Comparison of ENCODE assay signal across 9 cellular contexts in genomic region chr16:4733211-4733742, GRCh38. TPM values are rescaled to one million over a fixed set of nuclear protein-coding genes. Genes with fewer than 3 reads are reported as not detected.
DNase-seq lines count a peak whose midpoint lies in the region; ATAC-seq, FAIRE-seq and TF ChIP-seq lines count a peak whose summit lies in the region.
"Had no signal": no experiment of that assay in that cellular context is flagged by ENCODE, and none has a peak within 500 bp of the region (broad histone marks: within the 10 kb centered on the region; RNA-seq: fewer than 3 reads in every experiment).

No MANE protein-coding gene starts in this region.

- intact Hi-C loops in activated T-helper 1 cell treated with anti-CD3 and anti-CD28 coated beads, Interleukin-12 subunit alpha, Interleukin-12 subunit beta, Interleukin-2, Interleukin-4 antibody, amounts not matched to agents 30 ng/mL and 10 ng/mL and 1 ng/mL, durations not matched to agents 14 hours and 24 hours and 36 hours (cut with micrococcal nuclease) = loop anchor here (5.0 kb wide), 2 partner anchors 56 to 306 kb away; partner anchors contain the start of gene DNAJA3
- intact Hi-C loops in kidney (cut with DNase I) = no loop called here

- peaks cover 26% of the 10 kb centered on the region for H3K4me1 Mint-ChIP-seq in activated T-helper 1 cell treated with anti-CD3 and anti-CD28 coated beads, Interleukin-12 subunit alpha, Interleukin-12 subunit beta, Interleukin-2, Interleukin-4 antibody, amounts not matched to agents 30 ng/mL and 10 ng/mL and 1 ng/mL, durations not matched to agents 14 hours and 24 hours and 36 hours (ENCODE audit: low read depth)

- peak overlapping the region; percentile 90; the same call in 1 of the 2 replicates for H2AFZ ChIP-seq in SK-N-SH (ENCODE audit: low read depth)

- peaks cover 7% of the 10 kb centered on the region for H3K36me3 Mint-ChIP-seq in activated T-helper 1 cell treated with anti-CD3 and anti-CD28 coated beads, Interleukin-12 subunit alpha, Interleukin-12 subunit beta, Interleukin-2, Interleukin-4 antibody, amounts not matched to agents 30 ng/mL and 10 ng/mL and 1 ng/mL, durations not matched to agents 14 hours and 24 hours and 36 hours (ENCODE audit: low read depth)

- peak overlapping the region; percentile 93 for H3K4me2 ChIP-seq in SK-N-SH

- no peak for TF ChIP-seq RAD21 in SK-N-SH (IDR thresholded peaks at IDR 0.05; ENCODE audit: low read length)

- H3K27ac ChIP-seq in SK-N-SH (ENCODE audit: low read depth in 2 of 2, low read length in 1 of 2) = peak overlapping the region; percentile 84 to 96; a peak in 2 of 4 replicates
- H3K27ac ChIP-seq in kidney (ENCODE audit: low read depth in 2 of 2, low read length in 2 of 2) = no peak overlapping the region
- peak overlapping the region; percentile 30 for H3K27ac ChIP-seq in subcutaneous abdominal adipose tissue (ENCODE audit: low read depth, low read length)

- no peaks in the 10 kb centered on the region for H3K27me3 Mint-ChIP-seq in activated T-helper 1 cell treated with anti-CD3 and anti-CD28 coated beads, Interleukin-12 subunit alpha, Interleukin-12 subunit beta, Interleukin-2, Interleukin-4 antibody, amounts not matched to agents 30 ng/mL and 10 ng/mL and 1 ng/mL, durations not matched to agents 14 hours and 24 hours and 36 hours (ENCODE audit: insufficient read depth)

- H3K9me3 ChIP-seq in SK-N-SH (no peaks in the 10 kb centered on the region), kidney (ENCODE audit: control insufficient read depth in 1 of 2, low read length in 2 of 2) (no peaks in the 10 kb centered on the region), subcutaneous abdominal adipose tissue (ENCODE audit: control insufficient read depth in 5 of 5, low read length in 5 of 5) (no peaks in the 10 kb centered on the region)

- H3K4me3 Mint-ChIP-seq in activated T-helper 1 cell treated with anti-CD3 and anti-CD28 coated beads, Interleukin-12 subunit alpha, Interleukin-12 subunit beta, Interleukin-2, Interleukin-4 antibody, amounts not matched to agents 30 ng/mL and 10 ng/mL and 1 ng/mL, durations not matched to agents 14 hours and 24 hours and 36 hours = peak overlapping the region; percentile 88

- no peak for TF ChIP-seq CTCF in SK-N-SH (IDR thresholded peaks at IDR 0.05)
- no peak for TF ChIP-seq CTCF in kidney (IDR thresholded peaks at IDR 0.05; ENCODE audit: borderline replicate concordance, extremely low read depth, insufficient read depth)

- H3K4me3 ChIP-seq in SK-N-SH (ENCODE audit: low read depth in 2 of 2, low read length in 1 of 2) = peak overlapping the region; percentile 97
- H3K4me3 ChIP-seq in kidney (ENCODE audit: low read length in 2 of 2) = peak overlapping the region; percentile 91 to 97
- peak overlapping the region; percentile 69 to 95 (median 91) for H3K4me3 ChIP-seq in subcutaneous abdominal adipose tissue (ENCODE audit: low read depth in 1 of 5, low read length in 5 of 5)

- no peaks in the 10 kb centered on the region for H3K9me2 ChIP-seq in SK-N-SH

- peak overlapping the region; percentile 88 for H3K9ac ChIP-seq in SK-N-SH
- peak overlapping the region; percentile 58 to 69 for H3K9ac ChIP-seq in kidney (ENCODE audit: low read length in 2 of 2)
- H3K9ac ChIP-seq in subcutaneous abdominal adipose tissue (ENCODE audit: low read length in 5 of 5) = peak overlapping the region in 4 of 5 donors; percentile 84 to 95 (median 90)

- peaks cover 0 to 6% of the 10 kb centered on the region in 2 experiments; a peak in 1 of 4 replicates for H3K4me1 ChIP-seq in SK-N-SH (ENCODE audit: control insufficient read depth in 1 of 2, insufficient read depth in 2 of 2, low read depth in 1 of 2, low read length in 1 of 2)
- H3K4me1 ChIP-seq in kidney (ENCODE audit: control insufficient read depth in 1 of 2, insufficient read depth in 1 of 2, low read depth in 1 of 2, low read length in 2 of 2) = peaks cover 6 to 7% of the 10 kb centered on the region in 2 donors
- H3K4me1 ChIP-seq in subcutaneous abdominal adipose tissue (ENCODE audit: control insufficient read depth in 5 of 5, insufficient read depth in 5 of 5, low read length in 5 of 5) = peaks cover 0 to 20% (median 19%) of the 10 kb centered on the region in 5 donors

- H3K36me3 ChIP-seq in SK-N-SH (replicated peaks in 1 of 2; ENCODE audit: control insufficient read depth in 1 of 2, insufficient read depth in 2 of 2, low read length in 1 of 2) (peaks cover 10 to 25% of the 10 kb centered on the region in 2 experiments), kidney (ENCODE audit: control insufficient read depth in 1 of 2, insufficient read depth in 2 of 2, low read length in 2 of 2) (peaks cover 7 to 8% of the 10 kb centered on the region in 2 donors), subcutaneous abdominal adipose tissue (ENCODE audit: control insufficient read depth in 5 of 5, insufficient read depth in 5 of 5, low read length in 5 of 5) (peaks cover 0 to 22% (median 16%) of the 10 kb centered on the region in 5 donors)

- CTCF ChIA-PET in SK-N-SH (lab: Yijun Ruan, JAX) = interaction anchor here (1.0 to 1.6 kb wide), 4 partner anchors 36 to 222 kb away, joined by 3 to 4 read pairs (median 3); no protein-coding TSS in a partner anchor

- H3K27ac Mint-ChIP-seq in activated T-helper 1 cell treated with anti-CD3 and anti-CD28 coated beads, Interleukin-12 subunit alpha, Interleukin-12 subunit beta, Interleukin-2, Interleukin-4 antibody, amounts not matched to agents 30 ng/mL and 10 ng/mL and 1 ng/mL, durations not matched to agents 14 hours and 24 hours and 36 hours = peak overlapping the region; percentile 58

- no peak for FAIRE-seq in kidney (lab: Jason Lieb, UNC)
- FAIRE-seq: endometrium had no signal

- no peaks in the 10 kb centered on the region for H4K20me1 ChIP-seq in SK-N-SH (ENCODE audit: insufficient read depth)

- H3K9me3 Mint-ChIP-seq in activated T-helper 1 cell treated with anti-CD3 and anti-CD28 coated beads, Interleukin-12 subunit alpha, Interleukin-12 subunit beta, Interleukin-2, Interleukin-4 antibody, amounts not matched to agents 30 ng/mL and 10 ng/mL and 1 ng/mL, durations not matched to agents 14 hours and 24 hours and 36 hours = no peaks in the 10 kb centered on the region

- H3F3A ChIP-seq in SK-N-SH (replicated peaks; ENCODE audit: insufficient read depth) = no peaks in the 10 kb centered on the region

- no peak for TF ChIP-seq EP300 in SK-N-SH (IDR thresholded peaks at IDR 0.05; ENCODE audit: borderline replicate concordance in 1 of 2, low read depth in 1 of 2, low read length in 1 of 2)

- WGBS in SK-N-SH (ENCODE audit: low lambda C conversion rate) = 11% methylated on average over 17 of the region's 17 CpGs

- POLR2A ChIA-PET in SK-N-SH (lab: Yijun Ruan, JAX) = interaction anchor here (0.9 to 2.2 kb wide), 3 partner anchors 35 to 69 kb away, joined by 3 to 16 read pairs (median 9); partner anchors contain the start of genes ROGDI and ZNF500

- peaks cover 55% of the 10 kb centered on the region for H3K79me2 ChIP-seq in SK-N-SH (ENCODE audit: insufficient read depth)

- ATAC-seq in SK-N-SH treated with all-trans-retinoic acid at 6 μM for 48 hours (no peak), GM19328 (IDR thresholded peaks at IDR 0.05; ENCODE audit: unreplicated experiment) (no peak)

- H3K27me3 ChIP-seq in SK-N-SH (ENCODE audit: insufficient read depth) (no peaks in the 10 kb centered on the region), subcutaneous abdominal adipose tissue (ENCODE audit: control insufficient read depth in 5 of 5, insufficient read depth in 4 of 5, low read length in 5 of 5) (peaks cover 0 to 7% (median 0%) of the 10 kb centered on the region in 5 donors)

- no peak for DNase-seq in SK-N-SH
- DNase-seq in activated T-helper 1 cell treated with anti-CD3 and anti-CD28 coated beads, Interleukin-12 subunit alpha, Interleukin-12 subunit beta, Interleukin-2, Interleukin-4 antibody, amounts not matched to agents 30 ng/mL and 10 ng/mL and 1 ng/mL, durations not matched to agents 14 hours and 24 hours and 36 hours (ENCODE audit: low spot score) = no peak
- DNase-seq in kidney = peak; percentile 34
- no peak for DNase-seq in EL
- DNase-seq in activated CD4-positive, CD25-positive, alpha-beta regulatory T cell treated with anti-CD3 and anti-CD28 coated beads, Interleukin-2, amount 50 U/mL, for 72 hours = no peak

RNA-seq across cellular contexts. Expression of gene ANKS3, which starts 0.8 kb away (rescaled TPM):
- 42.2 and 43.9 TPM in 2 replicates for polyA plus RNA-seq in SK-N-SH (2012; rRNA removed)
- polyA plus RNA-seq in SK-N-SH (2012; cell fraction: cytosol; rRNA removed) = 15.6 and 21.8 TPM in 2 replicates
- 145 and 161 TPM in 2 replicates for polyA plus RNA-seq in SK-N-SH (2012; cell fraction: nucleus; rRNA removed)
- total RNA-seq in activated T-helper 1 cell treated with anti-CD3 and anti-CD28 coated beads, Interleukin-12 subunit alpha, Interleukin-12 subunit beta, Interleukin-2, Interleukin-4 antibody, amounts not matched to agents 30 ng/mL and 10 ng/mL and 1 ng/mL, durations not matched to agents 14 hours and 24 hours and 36 hours = 21.1 and 25.8 TPM in 2 replicates
- 27.6 TPM for total RNA-seq in kidney
- polyA plus RNA-seq in kidney (ENCODE audit: insufficient read depth, low read depth, low replicate concordance) = 20.7 TPM

RNA-seq across cellular contexts. Expression of gene DNAAF8, which starts 1.1 kb away (rescaled TPM):
- polyA plus RNA-seq in SK-N-SH (2012; rRNA removed) (2.4 and 3.1 TPM in 2 replicates), kidney (ENCODE audit: insufficient read depth, low read depth, low replicate concordance) (4.0 TPM)
- polyA plus RNA-seq in SK-N-SH (2012; cell fraction: cytosol; rRNA removed) = 1.7 and 2.1 TPM in 2 replicates
- 2.5 and 3.1 TPM in 2 replicates for polyA plus RNA-seq in SK-N-SH (2012; cell fraction: nucleus; rRNA removed)
- not detected in 2 replicates for total RNA-seq in activated T-helper 1 cell treated with anti-CD3 and anti-CD28 coated beads, Interleukin-12 subunit alpha, Interleukin-12 subunit beta, Interleukin-2, Interleukin-4 antibody, amounts not matched to agents 30 ng/mL and 10 ng/mL and 1 ng/mL, durations not matched to agents 14 hours and 24 hours and 36 hours
- 1.8 TPM for total RNA-seq in kidney

RNA-seq across cellular contexts. Expression of gene ZNF500, which starts 33.7 kb away (rescaled TPM):
- polyA plus RNA-seq in SK-N-SH (2012; rRNA removed) (6.3 and 8.2 TPM in 2 replicates), kidney (ENCODE audit: insufficient read depth, low read depth, low replicate concordance) (4.9 TPM)
- 1.7 and 3.7 TPM in 2 replicates for polyA plus RNA-seq in SK-N-SH (2012; cell fraction: cytosol; rRNA removed)
- polyA plus RNA-seq in SK-N-SH (2012; cell fraction: nucleus; rRNA removed) = 28.9 and 36.0 TPM in 2 replicates
- 16.6 and 17.4 TPM in 2 replicates for total RNA-seq in activated T-helper 1 cell treated with anti-CD3 and anti-CD28 coated beads, Interleukin-12 subunit alpha, Interleukin-12 subunit beta, Interleukin-2, Interleukin-4 antibody, amounts not matched to agents 30 ng/mL and 10 ng/mL and 1 ng/mL, durations not matched to agents 14 hours and 24 hours and 36 hours
- 18.3 TPM for total RNA-seq in kidney

RNA-seq across cellular contexts. Expression of gene NUDT16L1, which starts 39.9 kb away (rescaled TPM):
- polyA plus RNA-seq in SK-N-SH (2012; rRNA removed) (45.8 and 45.9 TPM in 2 replicates), kidney (ENCODE audit: insufficient read depth, low read depth, low replicate concordance) (69.4 TPM)
- polyA plus RNA-seq in SK-N-SH (2012; cell fraction: cytosol; rRNA removed) = 28.8 and 35.6 TPM in 2 replicates
- polyA plus RNA-seq in SK-N-SH (2012; cell fraction: nucleus; rRNA removed) = 52.3 and 65.9 TPM in 2 replicates
- 39.9 and 41.9 TPM in 2 replicates for total RNA-seq in activated T-helper 1 cell treated with anti-CD3 and anti-CD28 coated beads, Interleukin-12 subunit alpha, Interleukin-12 subunit beta, Interleukin-2, Interleukin-4 antibody, amounts not matched to agents 30 ng/mL and 10 ng/mL and 1 ng/mL, durations not matched to agents 14 hours and 24 hours and 36 hours
- total RNA-seq in kidney = 30.6 TPM

RNA-seq across cellular contexts. Expression of gene SEPTIN12, which starts 54.9 kb away (rescaled TPM):
- 0.07 TPM in 1 of 2 replicates, not detected in the other for polyA plus RNA-seq in SK-N-SH (2012; rRNA removed)
- polyA plus RNA-seq in SK-N-SH (2012; cell fraction: cytosol; rRNA removed) = not detected in 2 replicates
- 0.10 and 0.49 TPM in 2 replicates for polyA plus RNA-seq in SK-N-SH (2012; cell fraction: nucleus; rRNA removed)
- not detected in 2 replicates for total RNA-seq in activated T-helper 1 cell treated with anti-CD3 and anti-CD28 coated beads, Interleukin-12 subunit alpha, Interleukin-12 subunit beta, Interleukin-2, Interleukin-4 antibody, amounts not matched to agents 30 ng/mL and 10 ng/mL and 1 ng/mL, durations not matched to agents 14 hours and 24 hours and 36 hours
- not detected for total RNA-seq in kidney
- polyA plus RNA-seq in kidney (ENCODE audit: insufficient read depth, low read depth, low replicate concordance) = not detected

Comparison
In these comparisons a context has a peak if more than half of its experiments do, and no peak if none do; other contexts are left out.
1. H3K27ac ChIP-seq: peak in SK-N-SH (2 of 2) and subcutaneous abdominal adipose tissue (single experiment); none in kidney (0 of 2).
2. Peak in every context shown above with its lines, with median percentiles within 50 percentile points of each other: H3K4me3 ChIP-seq and H3K9ac ChIP-seq.